Comparison of ENCODE assay signal across 15 cellular contexts in genomic region chr12:117502633-117503032, GRCh38.
A peak's percentile ranks its signal among the peaks of the same experiment; 100 is the strongest.
DNase-seq lines count a peak whose midpoint lies in the region; ATAC-seq and TF ChIP-seq lines count a peak whose summit lies in the region.
"Had no signal": no experiment of that assay in that cellular context is flagged by ENCODE, and none has a peak within 500 bp of the region (broad histone marks: within the 10 kb centered on the region; RNA-seq: fewer than 3 reads in every experiment).

No MANE protein-coding gene starts in this region.

- H3K36me3 ChIP-seq in left ventricle myocardium inferior (no peaks in the 10 kb centered on the region), gastrocnemius medialis (no peaks in the 10 kb centered on the region), esophagus muscularis mucosa (no peaks in the 10 kb centered on the region)
- H3K36me3 ChIP-seq: SJCRH30 had no signal

- TF ChIP-seq POLR2A in gastrocnemius medialis (IDR thresholded peaks at IDR 0.05) (no peak), esophagus muscularis mucosa (IDR thresholded peaks at IDR 0.05; ENCODE audit: low read depth) (no peak)

- H3K9me3 ChIP-seq in left ventricle myocardium inferior (replicated peaks), result peaks cover 9% of the 10 kb centered on the region
- no peaks in the 10 kb centered on the region for H3K9me3 ChIP-seq in right cardiac atrium (ENCODE audit: control insufficient read depth, low read length)
- no peaks in the 10 kb centered on the region for H3K9me3 ChIP-seq in gastrocnemius medialis
- no peaks in the 10 kb centered on the region for H3K9me3 ChIP-seq in esophagus muscularis mucosa
- H3K9me3 ChIP-seq: SJCRH30 had no signal

- intact Hi-C loops in left ventricle myocardium inferior (cut with micrococcal nuclease) (no loop called here), right cardiac atrium (cut with DNase I) (no loop called here), gastrocnemius medialis (cut with DNase I; ENCODE audit: low total_unique reads) (no loop called here), esophagus muscularis mucosa (cut with DNase I) (no loop called here)

- no peak for TF ChIP-seq EP300 in esophagus muscularis mucosa (IDR thresholded peaks at IDR 0.05)

- H3K4me3 ChIP-seq in left ventricle myocardium inferior (no peak overlapping the region), right cardiac atrium (ENCODE audit: low read length) (no peak overlapping the region), gastrocnemius medialis (no peak overlapping the region), esophagus muscularis mucosa (no peak overlapping the region)
- H3K4me3 ChIP-seq: SJCRH30 had no signal

- ATAC-seq in right cardiac atrium, result no peak
- no peak for ATAC-seq in gastrocnemius medialis

- H3K27ac ChIP-seq in left ventricle myocardium inferior (replicated peaks), result peak overlapping the region; percentile 52
- H3K27ac ChIP-seq in right cardiac atrium (ENCODE audit: low read length), result no peak overlapping the region
- peak overlapping the region in 1 of 4 donors; percentile 33 for H3K27ac ChIP-seq in gastrocnemius medialis
- H3K27ac ChIP-seq in esophagus muscularis mucosa (replicated peaks in 1 of 4), result no peak overlapping the region
- H3K27ac ChIP-seq: SJCRH30 had no signal

- WGBS in right cardiac atrium, result 26% methylated on average over 2 of the region's 2 CpGs
- 59% methylated on average over 2 of the region's 2 CpGs for WGBS in esophagus muscularis mucosa

- DNase-seq in left ventricle myocardium inferior, result no peak
- no peak for DNase-seq in right cardiac atrium
- DNase-seq in NCI-H345 treated with DMSO at 0.1 percent for 48 hours (lab: John Stamatoyannopoulos, UW; ENCODE audit: unreplicated experiment), result peak; percentile 22
- DNase-seq in medulla oblongata (ENCODE audit: extremely low spot score), result peak; percentile 41
- no peak for DNase-seq in iPS-NIHi7 (ENCODE audit: extremely low spot score)
- DNase-seq in gastrocnemius medialis, result no peak
- DNase-seq in esophagus muscularis mucosa (ENCODE audit: extremely low spot score), result no peak
- DNase-seq: CD8-positive, alpha-beta memory T cell; KG1; MV-4-11; NCI-H1694 treated with DMSO at 0.1 percent for 48 hours; NCI-H2171; NCI-H774; RPMI8226; SJCRH30 had no signal

- H3K27me3 ChIP-seq in left ventricle myocardium inferior (ENCODE audit: low read depth), result no peaks in the 10 kb centered on the region
- no peaks in the 10 kb centered on the region for H3K27me3 ChIP-seq in right cardiac atrium (ENCODE audit: control insufficient read depth, insufficient read depth)
- no peaks in the 10 kb centered on the region for H3K27me3 ChIP-seq in gastrocnemius medialis
- no peaks in the 10 kb centered on the region for H3K27me3 ChIP-seq in esophagus muscularis mucosa
- H3K27me3 ChIP-seq: SJCRH30 had no signal

- H3K4me1 ChIP-seq in left ventricle myocardium inferior (peaks cover 35% of the 10 kb centered on the region), right cardiac atrium (ENCODE audit: control insufficient read depth, insufficient read depth, low read length) (peaks cover 3% of the 10 kb centered on the region), gastrocnemius medialis (peaks cover 0 to 16% of the 10 kb centered on the region in 2 donors), esophagus muscularis mucosa (peaks cover 0 to 6% (median 0%) of the 10 kb centered on the region in 4 donors)
- H3K4me1 ChIP-seq: SJCRH30 had no signal

- TF ChIP-seq CTCF in left ventricle myocardium inferior (IDR thresholded peaks at IDR 0.05; ENCODE audit: borderline replicate concordance), result no peak
- TF ChIP-seq CTCF in gastrocnemius medialis (IDR thresholded peaks at IDR 0.05 in 4 of 5, conservative IDR thresholded peaks at IDR 0.05 in 1 of 5), result no peak
- TF ChIP-seq CTCF in esophagus muscularis mucosa (IDR thresholded peaks at IDR 0.05), result no peak

- in situ Hi-C loops in gastrocnemius medialis (cut with MboI; ENCODE audit: low sequenced_read_pairs in 4 of 4), result no loop called here

Comparison
In these comparisons a context has a peak if more than half of its experiments do, and no peak if none do; other contexts are left out.
1. DNase-seq: peak in NCI-H345 treated with DMSO at 0.1 percent for 48 hours (single experiment) and medulla oblongata (single experiment); none in left ventricle myocardium inferior (single experiment), right cardiac atrium (0 of 3), iPS-NIHi7 (single experiment), gastrocnemius medialis (0 of 2) and esophagus muscularis mucosa (single experiment).